Comparison of ENCODE assay signal across 8 cellular contexts in genomic region chr17:68291836-68292688, GRCh38. TPM values are rescaled to one million over a fixed set of nuclear protein-coding genes. Genes with fewer than 3 reads are reported as not detected.
DNase-seq lines count a peak whose midpoint lies in the region; ATAC-seq, FAIRE-seq and TF ChIP-seq lines count a peak whose summit lies in the region.

No MANE protein-coding gene starts in this region.

- H3K56ac ChIP-seq in IMR-90 (ENCODE audit: extremely low read depth, insufficient read depth, low read length) = no peak overlapping the region

- peak; percentile 30; the same call in 1 of the 2 replicates for TF ChIP-seq POLR2A in IMR-90 (IDR thresholded peaks at IDR 0.05; ENCODE audit: low read depth, low read length)

- in situ Hi-C loops in IMR-90 (cut with MboI; ENCODE audit: low sequenced_read_pairs) = no loop called here

- no TSS peak for BruUV-seq in IMR-90 (replicated peaks; lab: Mats Ljungman, UMichigan)

- H3K4me3 ChIP-seq in IMR-90 (ENCODE audit: insufficient read depth, low read depth, low read length) (peak overlapping the region; percentile 85), pancreas (peak overlapping the region; percentile 23 to 69 (median 50)), tibial artery (peak overlapping the region; percentile 47 to 66)

- H3K18ac ChIP-seq in IMR-90 (ENCODE audit: low read depth, low read length) = no peak overlapping the region

- 0 out of 2 replicates have a peak overlapping the region, but pooled peaks have one; percentile 14 for H3K23ac ChIP-seq in IMR-90 (ENCODE audit: low read depth, low read length)

- H2BK20ac ChIP-seq in IMR-90 (ENCODE audit: low read depth, low read length) = no peak overlapping the region

- H3K9me1 ChIP-seq in IMR-90 (ENCODE audit: insufficient read depth, low read length) = no peaks in the 10 kb centered on the region

- no peaks in the 10 kb centered on the region; the same call in 1 of the 2 replicates for H4K20me1 ChIP-seq in IMR-90 (ENCODE audit: insufficient read depth, low read length)

- H3K9ac ChIP-seq in IMR-90 (ENCODE audit: low read depth, low read length) = no peak overlapping the region

- FAIRE-seq in pancreas (lab: Jason Lieb, UNC) = no peak

- no peak overlapping the region for H2AK5ac ChIP-seq in IMR-90 (ENCODE audit: low read depth, low read length)

- dilution Hi-C loops in IMR-90 (cut with HindIII; ENCODE audit: low sequenced_read_pairs, unreplicated experiment) = no loop called here

- TF ChIP-seq CTCF in IMR-90 (conservative IDR thresholded peaks at IDR 0.05; ENCODE audit: low read depth, low read length) (0 out of 2 replicates have a peak, but pooled peaks have one; percentile 14), pancreas (IDR thresholded peaks at IDR 0.05) (no peak), tibial artery (IDR thresholded peaks at IDR 0.05) (no peak)

- H3K4me2 ChIP-seq in IMR-90 (ENCODE audit: low read depth, low read length) = peak overlapping the region; percentile 98

- POLR2A ChIA-PET in IMR-90 (lab: Charles Lee; ENCODE audit: unreplicated experiment) = interaction anchor here (0.6 kb wide), 1 partner anchor 1546 kb away, joined by 3 read pairs; no protein-coding TSS in a partner anchor

- no peak overlapping the region for H4K5ac ChIP-seq in IMR-90 (ENCODE audit: low read depth, low read length)

- H3K79me1 ChIP-seq in IMR-90 (ENCODE audit: low read depth in 1 of 2, low read length in 2 of 2) = no peaks in the 10 kb centered on the region

- H3K27me3 ChIP-seq in IMR-90 (ENCODE audit: control insufficient read depth, insufficient read depth, low read length) (peaks cover 22% of the 10 kb centered on the region), pancreas (peaks cover 0 to 4% (median 0%) of the 10 kb centered on the region in 4 donors), tibial artery (peaks cover 0 to 47% of the 10 kb centered on the region in 2 donors)

- no peak overlapping the region for H2BK5ac ChIP-seq in IMR-90 (ENCODE audit: low read depth, low read length, poor library complexity, severe bottlenecking)

- H4K8ac ChIP-seq in IMR-90 (ENCODE audit: low read depth in 2 of 2, low read length in 2 of 2) = no peak overlapping the region; a peak in 1 of 4 replicates

- H3K36me3 ChIP-seq in IMR-90 (ENCODE audit: control insufficient read depth, insufficient read depth, low read length) (no peaks in the 10 kb centered on the region), pancreas (no peaks in the 10 kb centered on the region), tibial artery (no peaks in the 10 kb centered on the region)

- TF ChIP-seq RAD21 in IMR-90 (IDR thresholded peaks at IDR 0.05; ENCODE audit: low read length) = no peak

- no peaks in the 10 kb centered on the region for H3K9me3 ChIP-seq in IMR-90 (ENCODE audit: control insufficient read depth, insufficient read depth, low read length)
- no peaks in the 10 kb centered on the region for H3K9me3 ChIP-seq in pancreas
- H3K9me3 ChIP-seq in tibial artery = no peaks in the 10 kb centered on the region

- H4K91ac ChIP-seq in IMR-90 (ENCODE audit: insufficient read depth, low read depth, low read length) = no peak overlapping the region

- no peak overlapping the region for H2BK15ac ChIP-seq in IMR-90 (ENCODE audit: low read depth, low read length)

- no peak overlapping the region for H2BK120ac ChIP-seq in IMR-90 (ENCODE audit: low read depth, low read length)

- intact Hi-C loops in IMR-90 (cut with micrococcal nuclease) (loop anchor here (5.0 kb wide), 1 partner anchor 90 kb away; no protein-coding TSS in a partner anchor), Right ventricle myocardium inferior (cut with DNase I) (no loop called here), pancreas (cut with DNase I) (no loop called here), tibial artery (cut with DNase I; ENCODE audit: low total_unique reads) (no loop called here)

- H3K4ac ChIP-seq in IMR-90 (ENCODE audit: low read depth, low read length) = no peak overlapping the region

- ATAC-seq in GM21576 (IDR thresholded peaks at IDR 0.05; ENCODE audit: unreplicated experiment) (peak; percentile 48), IMR-90 (ENCODE audit: low read depth) (peak; percentile 88), Right ventricle myocardium inferior (peak; percentile 80), pancreas (peak; percentile 76 to 83 (median 83))

- peaks cover 5% of the 10 kb centered on the region for H3K4me1 ChIP-seq in IMR-90 (ENCODE audit: control insufficient read depth, insufficient read depth, low read length)
- H3K4me1 ChIP-seq in pancreas = peaks cover 0 to 6% (median 5%) of the 10 kb centered on the region in 3 donors
- H3K4me1 ChIP-seq in tibial artery = peaks cover 0 to 28% (median 22%) of the 10 kb centered on the region in 4 donors

- H2AFZ ChIP-seq in IMR-90 (replicated peaks; ENCODE audit: low read length, poor library complexity) = peak overlapping the region; percentile 92

- DNase-seq in Daoy (ENCODE audit: low read depth) (peak; percentile 87), IMR-90 (peak; percentile 68), SIG-M5 treated with dmso at 0.1 percent for 504 hours (lab: John Stamatoyannopoulos, UW; ENCODE audit: unreplicated experiment) (peak; percentile 99), Right ventricle myocardium inferior (ENCODE audit: missing footprints) (peak; percentile 97), pancreas (peak; percentile 49 to 85 (median 68)), tibial artery (peak; percentile 72 to 84)
- DNase-seq in activated naive CD4-positive, alpha-beta T cell treated with Interleukin-2 at 50 U/mL for 16 hours = peak; percentile 92

- CTCF ChIA-PET in IMR-90 (lab: Yijun Ruan, JAX) = interaction anchor here (1.0 to 3.2 kb wide), 2 partner anchors 20 to 107 kb away, joined by 3 to 9 read pairs; no protein-coding TSS in a partner anchor

- no peak overlapping the region for H2AK9ac ChIP-seq in IMR-90 (replicated peaks; ENCODE audit: low read depth, low read length, poor library complexity)

- no peak overlapping the region; the same call in 1 of the 2 replicates for H3K27ac ChIP-seq in IMR-90 (ENCODE audit: insufficient read depth, low read length)
- peak overlapping the region in 3 of 4 donors; percentile 5 to 76 (median 58) for H3K27ac ChIP-seq in pancreas
- peak overlapping the region in 1 of 2 donors; percentile 40 for H3K27ac ChIP-seq in tibial artery

- no peak overlapping the region for H3K14ac ChIP-seq in IMR-90 (replicated peaks; ENCODE audit: low read depth, low read length)

- 2% methylated on average over 33 of the region's 76 CpGs; no CpG with 5 or more reads in 1 of the 2 experiments for WGBS in IMR-90 (ENCODE audit: extremely low coverage in 2 of 2, insufficient read length in 1 of 2), 2 experiments
- 1 to 2% methylated on average over 62 to 76 of the region's 76 CpGs for WGBS in pancreas, 2 donors

TF ChIP-seq in IMR-90, 13 proteins besides CTCF, POLR2A, EP300 and RAD21:
- TF ChIP-seq MXI1 (IDR thresholded peaks at IDR 0.05; ENCODE audit: borderline replicate concordance, low read depth, low read length) = no peak
- TF ChIP-seq RCOR1 (IDR thresholded peaks at IDR 0.05; ENCODE audit: insufficient replicate concordance, low read length) = peak; percentile 69
- 0 out of 2 replicates have a peak, but pooled peaks have one; percentile 11 for TF ChIP-seq FOS (IDR thresholded peaks at IDR 0.05; ENCODE audit: low read depth, low read length)
- TF ChIP-seq RFX5 (IDR thresholded peaks at IDR 0.05; ENCODE audit: low read depth, low read length) = no peak
- TF ChIP-seq SMC3 (IDR thresholded peaks at IDR 0.05; ENCODE audit: low read depth, low read length) = no peak; the same call in 1 of the 2 replicates
- TF ChIP-seq MAFK (IDR thresholded peaks at IDR 0.05; ENCODE audit: low read depth, low read length) = peak; percentile 91
- no peak for TF ChIP-seq MAZ (IDR thresholded peaks at IDR 0.05; ENCODE audit: borderline replicate concordance, low read depth, low read length)
- no peak for TF ChIP-seq USF2 (IDR thresholded peaks at IDR 0.05; ENCODE audit: low read depth, low read length)
- no peak for TF ChIP-seq CHD1 (IDR thresholded peaks at IDR 0.05; ENCODE audit: low read depth, low read length)
- TF ChIP-seq CEBPB (IDR thresholded peaks at IDR 0.05; ENCODE audit: low read depth, low read length) = 0 out of 2 replicates have a peak, but pooled peaks have one; percentile 2
- TF ChIP-seq BHLHE40 (IDR thresholded peaks at IDR 0.05; ENCODE audit: low read depth, low read length) = 0 out of 2 replicates have a peak, but pooled peaks have one; percentile 4
- TF ChIP-seq NFE2L2 (IDR thresholded peaks at IDR 0.05; ENCODE audit: low read depth, low read length) = no peak

RNA-seq across cellular contexts. Expression of gene ARSG, which starts 0.8 kb away (rescaled TPM):
- total RNA-seq in Daoy (2014; rRNA removed; shearing (Covaris generic)) = 4.1 and 9.3 TPM in 2 replicates
- 2.9 and 3.1 TPM in 2 replicates for total RNA-seq in IMR-90 (2012; rRNA removed)
- polyA plus RNA-seq in IMR-90 (2012; rRNA removed) = 2.5 and 3.0 TPM in 2 replicates
- 1.3 and 2.4 TPM in 2 replicates for polyA plus RNA-seq in IMR-90 (2012; cell fraction: cytosol; rRNA removed)
- 2.8 and 3.6 TPM in 2 replicates for polyA plus RNA-seq in IMR-90 (2012; cell fraction: nucleus; rRNA removed; ENCODE audit: low replicate concordance)
- 2.2 TPM for total RNA-seq in Right ventricle myocardium inferior
- 1 to 10 TPM in 4 of 6 donors, under 1 TPM in 2; 0.46 to 2.5 (median 1.4) TPM for total RNA-seq in pancreas
- 1 to 10 TPM in 1 of 2 donors, under 1 TPM in 1; 0.53 to 1.8 TPM for polyA plus RNA-seq in pancreas

RNA-seq across cellular contexts. Expression of gene SLC16A6, which starts 1.1 kb away (rescaled TPM):
- total RNA-seq in Daoy (2014; rRNA removed; shearing (Covaris generic)) = 3.6 and 3.8 TPM in 2 replicates
- 0.54 and 0.83 TPM in 2 replicates for total RNA-seq in IMR-90 (2012; rRNA removed)
- 0.22 and 0.29 TPM in 2 replicates for polyA plus RNA-seq in IMR-90 (2012; rRNA removed)
- 0.07 and 0.28 TPM in 2 replicates for polyA plus RNA-seq in IMR-90 (2012; cell fraction: cytosol; rRNA removed)
- 0.20 and 0.49 TPM in 2 replicates for polyA plus RNA-seq in IMR-90 (2012; cell fraction: nucleus; rRNA removed; ENCODE audit: low replicate concordance)
- total RNA-seq in Right ventricle myocardium inferior = 0.16 TPM
- total RNA-seq in pancreas = 1 to 10 TPM in 1 of 6 donors, under 1 TPM in 5; 0.08 to 1.0 (median 0.17) TPM
- polyA plus RNA-seq in pancreas = under 1 TPM; 0.02 to 0.08 TPM

RNA-seq across cellular contexts. Expression of gene AMZ2, which starts 44.2 kb away (rescaled TPM):
- total RNA-seq in Daoy (2014; rRNA removed; shearing (Covaris generic)) = 72.6 and 79.7 TPM in 2 replicates
- total RNA-seq in IMR-90 (2012; rRNA removed) = 90.2 and 100.0 TPM in 2 replicates
- 64.6 and 65.4 TPM in 2 replicates for polyA plus RNA-seq in IMR-90 (2012; rRNA removed)
- polyA plus RNA-seq in IMR-90 (2012; cell fraction: cytosol; rRNA removed) = 27.6 and 52.7 TPM in 2 replicates
- 24.3 and 90.0 TPM in 2 replicates for polyA plus RNA-seq in IMR-90 (2012; cell fraction: nucleus; rRNA removed; ENCODE audit: low replicate concordance)
- 89.8 TPM for total RNA-seq in Right ventricle myocardium inferior
- total RNA-seq in pancreas = 10 to 100 TPM; 21.2 to 34.1 (median 28.2) TPM
- 10 to 100 TPM; 27.7 to 46.0 TPM for polyA plus RNA-seq in pancreas
